12 cellular contexts compared by ENCODE assay signal in the genomic region with DNA sequence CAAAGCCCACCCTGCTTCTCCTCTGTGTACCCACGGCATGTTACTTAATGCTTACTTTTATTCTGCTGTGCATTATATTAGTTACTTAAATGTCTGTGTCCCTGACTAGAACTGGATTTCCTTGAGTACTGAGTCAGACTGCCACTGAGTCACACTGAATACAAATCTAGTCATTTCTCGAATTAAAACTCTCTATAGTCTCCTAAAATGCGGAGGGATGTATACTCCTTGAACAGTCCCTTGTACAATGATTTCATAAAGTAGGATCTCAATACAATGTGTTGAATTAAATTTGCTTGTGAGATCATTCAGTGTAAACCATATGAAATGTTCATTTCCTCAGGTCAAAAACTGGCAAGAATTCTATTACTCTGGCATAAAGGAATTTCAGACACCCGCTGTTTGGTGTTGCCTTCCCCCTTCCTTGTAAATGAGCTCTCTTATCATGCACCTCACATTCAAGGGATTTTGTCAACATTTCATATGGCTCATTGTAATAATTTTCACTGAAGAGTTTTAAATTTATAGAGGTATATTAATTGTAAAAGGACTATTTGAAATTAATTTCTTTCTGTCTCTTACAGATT. TPM values are rescaled to one million over a fixed set of nuclear protein-coding genes. Genes with fewer than 3 reads are reported as not detected.
DNase-seq lines count a peak whose midpoint lies in the region; ATAC-seq, FAIRE-seq and TF ChIP-seq lines count a peak whose summit lies in the region.
"Had no signal": no experiment of that assay in that cellular context is flagged by ENCODE, and none has a peak within 500 bp of the region (broad histone marks: within the 10 kb centered on the region; RNA-seq: fewer than 3 reads in every experiment).

No MANE protein-coding gene starts in this region.

- intact Hi-C loops in Right ventricle myocardium superior (cut with DNase I): no loop called here
- intact Hi-C loops in left cardiac atrium (cut with DNase I): no loop called here

- H2AK5ac ChIP-seq in H1 (ENCODE audit: low read depth, low read length): no peak overlapping the region

- no peaks in the 10 kb centered on the region for H3K79me1 ChIP-seq in H1 (ENCODE audit: low read depth, low read length)

- H3K14ac ChIP-seq in H1 (ENCODE audit: insufficient read length): no peak overlapping the region

- no peak overlapping the region for H3K9ac ChIP-seq in H1 (replicated peaks in 1 of 4; ENCODE audit: extremely low read depth in 1 of 4, low read depth in 3 of 4, low read length in 3 of 4)

- ATAC-seq in Right ventricle myocardium superior (ENCODE audit: poor library complexity): peak; percentile 30
- ATAC-seq in left cardiac atrium: no peak
- peak; percentile 83 for ATAC-seq in stimulated activated naive CD8-positive, alpha-beta T cell treated with anti-CD3 and anti-CD28 coated beads, Interleukin-15, Interleukin-2, amounts not matched to agents 100 U/mL and 50 U/mL, for 24 hours
- no peak for ATAC-seq in left lobe of liver
- ATAC-seq: T-helper 17 cell had no signal

- H3K4me3 ChIP-seq in H1 (ENCODE audit: extremely low read depth in 1 of 4, insufficient read depth in 2 of 4, low read depth in 3 of 4, low read length in 4 of 4): peak overlapping the region in 1 of 4 experiments; percentile 16; a peak in 1 of 8 replicates
- H3K4me3 ChIP-seq: spleen had no signal

- no peak overlapping the region for H2BK20ac ChIP-seq in H1 (ENCODE audit: low read length)

- no peaks in the 10 kb centered on the region for H4K20me1 ChIP-seq in H1 (replicated peaks in 1 of 2; ENCODE audit: control insufficient read depth in 1 of 2, insufficient read depth in 2 of 2, low read length in 2 of 2)

- H3K4ac ChIP-seq in H1 (replicated peaks; ENCODE audit: insufficient read length, low read depth, low read length): no peak overlapping the region

- no peak overlapping the region for H3K23ac ChIP-seq in H1 (ENCODE audit: insufficient read length)

- H3K27me3 ChIP-seq in H1 (replicated peaks in 1 of 4; ENCODE audit: control insufficient read depth in 3 of 4, extremely low read depth in 1 of 4, insufficient read depth in 3 of 4, low read length in 3 of 4): no peaks in the 10 kb centered on the region
- H3K27me3 ChIP-seq: spleen had no signal

- TF ChIP-seq RAD21 in H1 (IDR thresholded peaks at IDR 0.05 in 1 of 2, conservative IDR thresholded peaks at IDR 0.05 in 1 of 2; ENCODE audit: low read depth in 2 of 2, low read length in 2 of 2): no peak

- no peak overlapping the region for H2BK5ac ChIP-seq in H1 (ENCODE audit: low read depth, low read length)

- H3K36me3 ChIP-seq in H1 (ENCODE audit: control insufficient read depth in 2 of 4, insufficient read depth in 4 of 4, low read length in 3 of 4): no peaks in the 10 kb centered on the region
- H3K36me3 ChIP-seq: spleen had no signal

- no peak overlapping the region for H3K56ac ChIP-seq in H1 (replicated peaks; ENCODE audit: insufficient read length, low read depth, low read length)

- no peaks in the 10 kb centered on the region for H3K9me3 ChIP-seq in H1 (ENCODE audit: insufficient read depth in 2 of 2, low read depth in 1 of 2, low read length in 1 of 2)
- H3K9me3 ChIP-seq: spleen had no signal

- H3K23me2 ChIP-seq in H1 (ENCODE audit: low read depth, low read length): no peaks in the 10 kb centered on the region

- H3K4me1 ChIP-seq in H1 (replicated peaks in 1 of 4; ENCODE audit: control insufficient read depth in 3 of 4, insufficient read depth in 4 of 4, low read length in 3 of 4): peaks cover 2 to 17% (median 8%) of the 10 kb centered on the region in 4 experiments; a peak in 4 of 7 replicates
- H3K4me1 ChIP-seq: spleen had no signal

- H2AFZ ChIP-seq in H1 (ENCODE audit: low read length): peak overlapping the region; percentile 18; the same call in 1 of the 2 replicates

- peak; percentile 68 for FAIRE-seq in H1 (lab: Jason Lieb, UNC)

- no peak overlapping the region for H2BK12ac ChIP-seq in H1 (ENCODE audit: low read depth, low read length)

- H4K8ac ChIP-seq in H1 (ENCODE audit: extremely low read depth, insufficient read depth, low read length): no peak overlapping the region

- no peak for TF ChIP-seq CTCF in H1 (IDR thresholded peaks at IDR 0.05; ENCODE audit: control extremely low read depth in 1 of 3, insufficient read depth in 1 of 3, low read depth in 1 of 3, low read length in 3 of 3)

- peak overlapping the region; percentile 54 for H4K91ac ChIP-seq in H1 (replicated peaks; ENCODE audit: insufficient read length, low read length)

- CTCF ChIA-PET in H1 (lab: Charles Lee; ENCODE audit: partially characterized antibody): interaction anchor here (1.2 kb wide), 1 partner anchor 98 kb away, joined by 3 read pairs; no protein-coding TSS in a partner anchor

- H3K79me2 ChIP-seq in H1 (ENCODE audit: control insufficient read depth in 1 of 2, insufficient read depth in 2 of 2, low read length in 2 of 2): no peaks in the 10 kb centered on the region

- TF ChIP-seq POLR2A in H1 (IDR thresholded peaks at IDR 0.05; ENCODE audit: control extremely low read depth in 1 of 2, low read depth in 2 of 2, low read length in 2 of 2): no peak

- DNase-seq in Right ventricle myocardium superior: no peak
- DNase-seq in left cardiac atrium: no peak
- DNase-seq in NCI-H69 (lab: John Stamatoyannopoulos, UW): peak; percentile 9
- DNase-seq in H1 (ENCODE audit: low read depth in 1 of 2, low spot score in 2 of 2): no peak
- DNase-seq in stimulated activated naive CD8-positive, alpha-beta T cell treated with anti-CD3 and anti-CD28 coated beads, Interleukin-15, Interleukin-2, amounts not matched to agents 100 U/mL and 50 U/mL, for 24 hours: no peak
- no peak for DNase-seq in KG1 (lab: John Stamatoyannopoulos, UW)
- DNase-seq in 8988T: no peak
- no peak for DNase-seq in left lobe of liver (ENCODE audit: low spot score)
- DNase-seq: GDM1, NCI-H187 treated with DMSO at 0.1 percent for 48 hours, spleen, T-helper 17 cell had no signal

- POLR2A ChIA-PET in H1 (lab: Charles Lee; ENCODE audit: partially characterized antibody): interaction anchor here (1.0 kb wide), 1 partner anchor 42 kb away, joined by 3 read pairs; no protein-coding TSS in a partner anchor

- H2BK120ac ChIP-seq in H1 (replicated peaks; ENCODE audit: low read depth, low read length): no peak overlapping the region

- H3K27ac ChIP-seq in H1 (ENCODE audit: low read depth, low read length): no peak overlapping the region
- H3K27ac ChIP-seq: spleen had no signal

- H4K5ac ChIP-seq in H1 (ENCODE audit: insufficient read length, low read depth, low read length): no peak overlapping the region

- 62% methylated on average over 4 of the region's 4 CpGs; no CpG with 5 or more reads in 1 of the 2 experiments for WGBS in H1 (ENCODE audit: extremely low coverage in 1 of 2, insufficient coverage in 1 of 2, insufficient read length in 1 of 2, insufficient replicate concordance in 2 of 2, low coverage in 1 of 2, low lambda C conversion rate in 2 of 2, missing lambda C conversion rate in 1 of 2), 2 experiments

- peak overlapping the region; percentile 8 to 36; a peak in 2 of 4 replicates for H3K4me2 ChIP-seq in H1 (ENCODE audit: insufficient read depth in 1 of 2, low read depth in 2 of 2, low read length in 2 of 2)

- no peak for TF ChIP-seq EP300 in H1 (IDR thresholded peaks at IDR 0.05; ENCODE audit: borderline replicate concordance in 1 of 2, low read depth in 2 of 2, low read length in 2 of 2)

- H3K18ac ChIP-seq in H1 (ENCODE audit: extremely low read depth, low read length): no peak overlapping the region

- no peak overlapping the region for H2BK15ac ChIP-seq in H1 (ENCODE audit: low read length)

TF ChIP-seq in H1, 55 proteins besides CTCF, POLR2A, EP300 and RAD21:
- TF ChIP-seq NANOG (IDR thresholded peaks at IDR 0.05; ENCODE audit: insufficient read depth, low read depth, low read length, poor library complexity, severe bottlenecking) (no peak), SP4 (IDR thresholded peaks at IDR 0.05; ENCODE audit: low read length) (no peak), SIX5 (IDR thresholded peaks at IDR 0.05; ENCODE audit: low read depth, low read length) (no peak), SRF (IDR thresholded peaks at IDR 0.05; ENCODE audit: low read depth, low read length) (no peak), RXRA (IDR thresholded peaks at IDR 0.05; ENCODE audit: insufficient read depth, low read depth, low read length) (no peak), POU5F1 (IDR thresholded peaks at IDR 0.05; ENCODE audit: low read depth, low read length) (no peak), CHD2 (IDR thresholded peaks at IDR 0.05; ENCODE audit: low read length) (no peak), CTBP2 (IDR thresholded peaks at IDR 0.05; ENCODE audit: borderline replicate concordance, insufficient read depth, insufficient read length, low read length) (no peak), RFX5 (IDR thresholded peaks at IDR 0.05; ENCODE audit: borderline replicate concordance, low read depth, low read length) (no peak), EZH2 (IDR thresholded peaks at IDR 0.05; ENCODE audit: low read depth, low read length, severe bottlenecking) (no peak)

RNA-seq across cellular contexts. Expression of a gene that starts 17.4 kb away (rescaled TPM):
- total RNA-seq in Right ventricle myocardium superior (7.4 TPM), left cardiac atrium (1 to 10 TPM; 5.0 to 7.7 TPM), left lobe of liver (1.0 TPM)
- 0.63 and 0.73 TPM in 2 replicates for total RNA-seq in H1 (2021; fragmentation: NEBNext Ultra II Directional; extraction: Animal tissue kit (Norgen Biotek cat#: 25700))
- 0.13 and 0.20 TPM in 2 replicates for polyA plus RNA-seq in H1 (2011; rRNA removed)
- 0.23 TPM for polyA plus RNA-seq in H1 (2011; cell fraction: cytosol; rRNA removed)
- polyA plus RNA-seq in H1 (2011; cell fraction: nucleus; rRNA removed): 0.11 TPM
- polyA plus RNA-seq in H1 (2012, experiment 1 of 2): 0.20 to 0.37 TPM (median 0.30 TPM) in 4 replicates
- polyA plus RNA-seq in H1 (2012, experiment 2 of 2): 0.08 TPM
- polyA plus RNA-seq in H1 (2013, experiment 1 of 2): 0.39 TPM
- polyA plus RNA-seq in H1 (2013, experiment 2 of 2): 0.40 TPM
- 0.32 and 0.41 TPM in 2 replicates for polyA minus RNA-seq in H1 (2011; rRNA and poly(A)+ RNA removed)
- polyA minus RNA-seq in H1 (2011; cell fraction: cytosol; rRNA and poly(A)+ RNA removed): 0.29 TPM
- 1.2 TPM for polyA minus RNA-seq in H1 (2011; cell fraction: nucleus; rRNA and poly(A)+ RNA removed)

Comparison
In these comparisons a context has a peak if more than half of its experiments do, and no peak if none do; other contexts are left out.
1. ATAC-seq: peak in Right ventricle myocardium superior (single experiment) and stimulated activated naive CD8-positive, alpha-beta T cell treated with anti-CD3 and anti-CD28 coated beads, Interleukin-15, Interleukin-2, amounts not matched to agents 100 U/mL and 50 U/mL, for 24 hours (single experiment); none in left cardiac atrium (0 of 2) and left lobe of liver (single experiment).